8 cellular contexts compared by ENCODE assay signal in the genomic region with DNA sequence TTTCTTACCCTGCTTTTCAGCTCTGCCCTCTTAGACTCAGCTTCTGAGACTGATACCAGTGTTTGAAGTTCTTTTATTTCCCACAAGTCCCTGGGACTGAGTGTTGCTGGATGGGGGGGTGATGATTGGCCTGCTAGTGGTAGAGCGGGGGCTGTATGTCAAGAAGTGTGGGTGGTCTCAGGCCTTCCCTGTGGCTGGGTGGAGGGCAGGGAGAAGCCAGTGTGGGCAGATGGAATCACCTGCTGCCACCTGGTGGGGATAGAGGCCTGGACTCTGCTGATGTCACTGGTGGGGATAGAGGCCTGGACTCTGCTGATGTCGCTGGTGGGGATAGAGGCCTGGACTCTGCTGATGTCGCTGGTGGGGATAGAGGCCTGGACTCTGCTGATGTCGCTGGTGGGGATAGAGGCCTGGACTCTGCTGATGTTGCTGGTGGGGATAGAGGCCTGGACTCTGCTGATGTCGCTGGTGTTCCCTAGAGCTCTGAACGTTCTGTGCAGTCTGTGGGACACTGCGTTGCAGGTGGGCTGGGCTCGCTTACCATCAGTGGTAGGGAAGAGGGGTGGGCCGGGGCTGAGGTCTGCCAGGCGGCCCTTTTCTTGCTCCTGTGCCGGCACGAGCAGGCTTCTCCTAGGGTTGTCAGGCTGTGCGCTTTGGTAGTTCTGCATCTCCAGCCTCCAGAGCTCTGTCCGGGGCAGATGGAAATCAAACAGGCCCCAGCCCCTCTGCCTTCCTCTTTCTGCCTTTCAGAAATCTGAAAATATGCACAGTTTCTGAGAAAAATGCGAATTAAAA.
A peak's percentile ranks its signal among the peaks of the same experiment; 100 is the strongest.
DNase-seq lines count a peak whose midpoint lies in the region; ATAC-seq, FAIRE-seq and TF ChIP-seq lines count a peak whose summit lies in the region.

No MANE protein-coding gene starts in this region.

- H3K9me3 ChIP-seq in WERI-Rb-1 (ENCODE audit: severe bottlenecking), result no peaks in the 10 kb centered on the region

- intact Hi-C loops in posterior vena cava (cut with DNase I), result loop anchor here (5.0 to 10.0 kb wide), 3 partner anchors 62 to 149 kb away; no protein-coding TSS in a partner anchor

- H3K4me1 Mint-ChIP-seq in effector memory CD8-positive, alpha-beta T cell (ENCODE audit: low read depth in 2 of 2), result peaks cover 29 to 54% of the 10 kb centered on the region in 2 donors
- H3K4me1 Mint-ChIP-seq in neural crest cell, result peaks cover 61% of the 10 kb centered on the region

- DNase-seq in NCI-H146 (lab: John Stamatoyannopoulos, UW) (peak; percentile 18), NCI-H146 treated with DMSO at 0.1 percent for 48 hours (lab: John Stamatoyannopoulos, UW; ENCODE audit: unreplicated experiment) (no peak), HTR-8/SVneo (ENCODE audit: insufficient read length, low spot score) (peak; percentile 18), WERI-Rb-1 (peak; percentile 73), neural crest cell (ENCODE audit: low read depth, low spot score) (no peak), posterior vena cava (ENCODE audit: low spot score) (no peak)
- DNase-seq in effector memory CD8-positive, alpha-beta T cell, result peak; percentile 12 to 38 (median 15)

- FAIRE-seq in HTR-8/SVneo (lab: Jason Lieb, UNC), result no peak

- H3K27ac ChIP-seq in WERI-Rb-1, result no peak overlapping the region

- H3K4me3 ChIP-seq in WERI-Rb-1 (ENCODE audit: low read depth, low read length), result no peak overlapping the region

- H3K4me3 Mint-ChIP-seq in effector memory CD8-positive, alpha-beta T cell, result no peak overlapping the region
- H3K4me3 Mint-ChIP-seq in neural crest cell, result no peak overlapping the region

- peaks cover 28% of the 10 kb centered on the region for H3K36me3 Mint-ChIP-seq in effector memory CD8-positive, alpha-beta T cell (ENCODE audit: insufficient read depth)
- peaks cover 4% of the 10 kb centered on the region for H3K36me3 Mint-ChIP-seq in neural crest cell (ENCODE audit: low read depth)

- no peaks in the 10 kb centered on the region for H3K9me3 Mint-ChIP-seq in effector memory CD8-positive, alpha-beta T cell
- no peaks in the 10 kb centered on the region for H3K9me3 Mint-ChIP-seq in neural crest cell

- H3K27ac Mint-ChIP-seq in effector memory CD8-positive, alpha-beta T cell, result peak overlapping the region in 1 of 2 donors; percentile 33
- H3K27ac Mint-ChIP-seq in neural crest cell (ENCODE audit: unreplicated experiment), result no peak overlapping the region

- peak; percentile 53 for ATAC-seq in effector memory CD8-positive, alpha-beta T cell (replicated peaks)
- ATAC-seq in HG02610 (IDR thresholded peaks at IDR 0.05; ENCODE audit: unreplicated experiment), result no peak

- H3K27me3 Mint-ChIP-seq in effector memory CD8-positive, alpha-beta T cell, result no peaks in the 10 kb centered on the region
- H3K27me3 Mint-ChIP-seq in neural crest cell (ENCODE audit: low read depth), result no peaks in the 10 kb centered on the region

- no peaks in the 10 kb centered on the region for H3K27me3 ChIP-seq in WERI-Rb-1 (ENCODE audit: insufficient read depth, low read depth, severe bottlenecking)

- peaks cover 6% of the 10 kb centered on the region; the same call in 1 of the 2 replicates for H3K36me3 ChIP-seq in WERI-Rb-1

- TF ChIP-seq CTCF in WERI-Rb-1 (IDR thresholded peaks at IDR 0.05; ENCODE audit: low read depth, low read length) (peak; percentile 89), neural crest cell (conservative IDR thresholded peaks at IDR 0.05) (peak; percentile 60)

Comparison
In these comparisons a context has a peak if more than half of its experiments do, and no peak if none do; other contexts are left out.
1. DNase-seq: peak in NCI-H146 (single experiment), HTR-8/SVneo (single experiment), WERI-Rb-1 (single experiment) and effector memory CD8-positive, alpha-beta T cell (3 of 3); none in NCI-H146 treated with DMSO at 0.1 percent for 48 hours (single experiment), neural crest cell (single experiment) and posterior vena cava (single experiment).